1 cellular context compared by ENCODE assay signal in the genomic region with DNA sequence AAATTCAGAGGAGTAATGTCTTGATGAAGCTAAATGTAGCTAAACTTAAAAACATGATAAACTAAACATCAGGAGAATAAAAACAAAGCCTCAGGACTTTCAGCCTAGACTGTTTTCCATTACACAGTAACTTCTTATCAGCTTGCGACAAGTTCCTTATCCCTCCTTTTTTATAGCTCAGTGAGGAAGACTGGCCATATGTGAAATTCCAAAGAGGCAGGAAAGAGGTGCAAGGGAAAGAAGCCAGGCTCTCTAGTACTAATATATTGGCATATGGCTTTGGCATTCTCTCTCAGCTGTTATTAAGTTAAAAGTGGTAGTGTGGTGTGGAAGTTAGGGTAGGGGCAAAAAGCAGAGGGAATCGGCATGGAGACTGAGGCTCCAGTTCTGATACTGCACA.
TF ChIP-seq lines count a peak whose summit lies in the region.

No MANE protein-coding gene starts in this region.

TF ChIP-seq in GM12878, 131 proteins besides CTCF, POLR2A, EP300 and RAD21:
- TF ChIP-seq NBN (IDR thresholded peaks at IDR 0.05) (no peak), CHD1 (IDR thresholded peaks at IDR 0.05; ENCODE audit: low read depth, low read length) (no peak)
